1 cellular context compared by ENCODE assay signal in genomic region chr17:48894886-48895285, GRCh38.
TF ChIP-seq lines count a peak whose summit lies in the region.

No MANE protein-coding gene starts in this region.

TF ChIP-seq in HCT116, 20 proteins besides CTCF, POLR2A, EP300 and RAD21 (continued from another document):
- no peak for TF ChIP-seq YY1 (IDR thresholded peaks at IDR 0.05; ENCODE audit: extremely low read depth, insufficient replicate concordance, low read depth, low read length)
- TF ChIP-seq ZNF274 (IDR thresholded peaks at IDR 0.05; ENCODE audit: low read depth, low read length): no peak
- TF ChIP-seq EZH2phosphoT487 (IDR thresholded peaks at IDR 0.05; ENCODE audit: borderline replicate concordance): no peak
- TF ChIP-seq ZFX (IDR thresholded peaks at IDR 0.05): no peak
- TF ChIP-seq JUND (IDR thresholded peaks at IDR 0.05): no peak
- TF ChIP-seq EZH2 (IDR thresholded peaks at IDR 0.05): no peak
- no peak for TF ChIP-seq CEBPB (IDR thresholded peaks at IDR 0.05; ENCODE audit: low read depth)
- no peak for TF ChIP-seq ELF1 (IDR thresholded peaks at IDR 0.05; ENCODE audit: borderline replicate concordance, low read depth)
- TF ChIP-seq SP1 (IDR thresholded peaks at IDR 0.05; ENCODE audit: low read depth): no peak
